In the genomic region with DNA sequence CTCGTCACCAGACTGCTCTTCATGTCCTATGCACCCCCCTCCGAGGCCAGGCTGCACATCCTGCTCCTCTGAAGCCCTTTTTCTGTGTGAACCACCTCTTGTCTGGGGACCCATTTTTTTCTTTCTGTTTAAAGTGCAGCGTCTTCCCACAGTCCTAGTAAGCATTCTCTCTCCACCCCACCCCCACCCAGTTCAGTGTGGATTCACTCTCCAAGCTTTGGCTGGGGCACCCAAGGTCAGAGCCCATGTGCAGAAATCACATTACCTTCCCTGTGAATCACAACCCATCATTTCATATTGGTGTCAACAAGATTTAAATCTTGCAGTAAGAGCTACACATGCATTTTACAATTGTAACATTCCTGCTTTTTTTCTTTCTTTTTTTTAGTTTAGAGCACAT, we compare ENCODE assay signal across 14 cellular contexts. TPM values are rescaled to one million over a fixed set of nuclear protein-coding genes. Genes with fewer than 3 reads are reported as not detected.
DNase-seq lines count a peak whose midpoint lies in the region; TF ChIP-seq lines count a peak whose summit lies in the region.
"Had no signal": no experiment of that assay in that cellular context is flagged by ENCODE, and none has a peak within 500 bp of the region (broad histone marks: within the 10 kb centered on the region; RNA-seq: fewer than 3 reads in every experiment).

No MANE protein-coding gene starts in this region.

- peaks cover 8% of the 10 kb centered on the region for H3K27me3 ChIP-seq in fibroblast of lung (ENCODE audit: control insufficient read depth, insufficient read depth, low read length)
- no peaks in the 10 kb centered on the region for H3K27me3 ChIP-seq in spleen (replicated peaks in 1 of 7)

- no peak overlapping the region for H2AFZ ChIP-seq in fibroblast of lung (ENCODE audit: low read length)

- POLR2A ChIA-PET in activated CD4-positive, alpha-beta memory T cell treated with anti-CD3 and anti-CD28 coated beads, Interleukin-2, amount 10 ng/mL, durations not matched to agents 7 days and 5 days (lab: Charles Lee): no interaction called here

- no peaks in the 10 kb centered on the region for H3K36me3 ChIP-seq in fibroblast of lung (ENCODE audit: control insufficient read depth, insufficient read depth, low read length)
- no peaks in the 10 kb centered on the region for H3K36me3 ChIP-seq in spleen

- H3K4me1 ChIP-seq in fibroblast of lung (ENCODE audit: control insufficient read depth, extremely low read depth, insufficient read depth, low read length) (peaks cover 2% of the 10 kb centered on the region), spleen (no peaks in the 10 kb centered on the region)

- H3K9me3 Mint-ChIP-seq in nephron (peaks cover 5% of the 10 kb centered on the region), type B pancreatic cell (peaks cover 2% of the 10 kb centered on the region)
- no peaks in the 10 kb centered on the region for H3K9me3 Mint-ChIP-seq in activated CD4-positive, alpha-beta memory T cell treated with anti-CD3 and anti-CD28 coated beads, Interleukin-2, amount 10 ng/mL, durations not matched to agents 7 days and 5 days

- no peak for TF ChIP-seq POLR2A in spleen (IDR thresholded peaks at IDR 0.05)

- WGBS in spleen, 5 donors: 52 to 71% (median 58%) methylated on average over 3 of the region's 3 CpGs

- H3K27ac ChIP-seq in fibroblast of lung (ENCODE audit: insufficient read depth, low read length) (no peak overlapping the region), spleen (peak overlapping the region in 1 of 8 donors; percentile 8)
- H3K27ac ChIP-seq: VCaP had no signal

- no peak overlapping the region for H3K4me3 ChIP-seq in fibroblast of lung (replicated peaks in 1 of 4; ENCODE audit: control extremely low read depth in 1 of 4, insufficient read depth in 1 of 4, low read depth in 3 of 4, low read length in 4 of 4)
- no peak overlapping the region for H3K4me3 ChIP-seq in spleen

- peaks cover 3% of the 10 kb centered on the region for H3K36me3 Mint-ChIP-seq in nephron (ENCODE audit: low read depth)
- H3K36me3 Mint-ChIP-seq in type B pancreatic cell: no peaks in the 10 kb centered on the region
- H3K36me3 Mint-ChIP-seq in activated CD4-positive, alpha-beta memory T cell treated with anti-CD3 and anti-CD28 coated beads, Interleukin-2, amount 10 ng/mL, durations not matched to agents 7 days and 5 days (ENCODE audit: low read depth): no peaks in the 10 kb centered on the region
- H3K36me3 Mint-ChIP-seq: activated naive CD8-positive, alpha-beta T cell treated with anti-CD3 and anti-CD28 coated beads, Interleukin-2, amount 10 ng/mL, durations not matched to agents 7 days and 5 days had no signal

- H3K4me2 ChIP-seq in fibroblast of lung (ENCODE audit: extremely low read depth, insufficient read depth, low read length): no peak overlapping the region

- H4K20me1 ChIP-seq in fibroblast of lung (ENCODE audit: control insufficient read depth, extremely low read depth, insufficient read depth, low read length): no peaks in the 10 kb centered on the region

- H3K4me1 Mint-ChIP-seq in nephron (peaks cover 62% of the 10 kb centered on the region), type B pancreatic cell (ENCODE audit: unreplicated experiment) (peaks cover 37% of the 10 kb centered on the region)
- no peaks in the 10 kb centered on the region for H3K4me1 Mint-ChIP-seq in activated CD4-positive, alpha-beta memory T cell treated with anti-CD3 and anti-CD28 coated beads, Interleukin-2, amount 10 ng/mL, durations not matched to agents 7 days and 5 days
- H3K4me1 Mint-ChIP-seq: activated naive CD8-positive, alpha-beta T cell treated with anti-CD3 and anti-CD28 coated beads, Interleukin-2, amount 10 ng/mL, durations not matched to agents 7 days and 5 days had no signal

- H3K4me3 Mint-ChIP-seq in nephron (peak overlapping the region; percentile 19 to 50 (median 47)), type B pancreatic cell (peak overlapping the region; percentile 15)
- no peak overlapping the region for H3K4me3 Mint-ChIP-seq in activated CD4-positive, alpha-beta memory T cell treated with anti-CD3 and anti-CD28 coated beads, Interleukin-2, amount 10 ng/mL, durations not matched to agents 7 days and 5 days
- H3K4me3 Mint-ChIP-seq: activated naive CD8-positive, alpha-beta T cell treated with anti-CD3 and anti-CD28 coated beads, Interleukin-2, amount 10 ng/mL, durations not matched to agents 7 days and 5 days had no signal

- intact Hi-C loops in spleen (cut with DNase I; ENCODE audit: low total_unique reads): no loop called here

- no peaks in the 10 kb centered on the region for H3K9me3 ChIP-seq in fibroblast of lung (ENCODE audit: control insufficient read depth, insufficient read depth, low read depth, low read length)
- no peaks in the 10 kb centered on the region for H3K9me3 ChIP-seq in spleen

- peak overlapping the region; percentile 88 to 97 (median 95) for H3K27ac Mint-ChIP-seq in nephron
- peak overlapping the region; percentile 36 for H3K27ac Mint-ChIP-seq in type B pancreatic cell
- H3K27ac Mint-ChIP-seq in activated CD4-positive, alpha-beta memory T cell treated with anti-CD3 and anti-CD28 coated beads, Interleukin-2, amount 10 ng/mL, durations not matched to agents 7 days and 5 days: no peak overlapping the region
- H3K27ac Mint-ChIP-seq: activated naive CD8-positive, alpha-beta T cell treated with anti-CD3 and anti-CD28 coated beads, Interleukin-2, amount 10 ng/mL, durations not matched to agents 7 days and 5 days had no signal

- CTCF ChIA-PET in activated CD4-positive, alpha-beta memory T cell treated with anti-CD3 and anti-CD28 coated beads, Interleukin-2, amount 10 ng/mL, durations not matched to agents 7 days and 5 days (lab: Charles Lee): interaction anchor here (0.6 to 0.8 kb wide), 2 partner anchors 134 to 326 kb away, joined by 3 read pairs; no protein-coding TSS in a partner anchor

- TF ChIP-seq CTCF in fibroblast of lung (conservative IDR thresholded peaks at IDR 0.05 in 1 of 2, IDR thresholded peaks at IDR 0.05 in 1 of 2; ENCODE audit: low read depth in 1 of 2, low read length in 2 of 2): no peak
- TF ChIP-seq CTCF in nephron (IDR thresholded peaks at IDR 0.05; ENCODE audit: unreplicated experiment in 3 of 3): no peak
- no peak for TF ChIP-seq CTCF in type B pancreatic cell (conservative IDR thresholded peaks at IDR 0.05)
- no peak for TF ChIP-seq CTCF in spleen (IDR thresholded peaks at IDR 0.05 in 8 of 11, conservative IDR thresholded peaks at IDR 0.05 in 3 of 11)

- DNase-seq in M059J (ENCODE audit: low read depth): peak; percentile 64
- peak; percentile 61 to 67 for DNase-seq in fibroblast of lung (ENCODE audit: low read depth in 2 of 2)
- no peak for DNase-seq in type B pancreatic cell (ENCODE audit: extremely low spot score, unreplicated experiment)
- DNase-seq in activated CD4-positive, alpha-beta memory T cell treated with anti-CD3 and anti-CD28 coated beads, Interleukin-2, amount 10 ng/mL, durations not matched to agents 7 days and 5 days: no peak
- no peak for DNase-seq in spleen
- DNase-seq in midbrain (lab: John Stamatoyannopoulos, UW): no peak
- DNase-seq: activated naive CD8-positive, alpha-beta T cell treated with anti-CD3 and anti-CD28 coated beads, Interleukin-2, amount 10 ng/mL, durations not matched to agents 7 days and 5 days; DMS 273 treated with DMSO at 0.1 percent for 48 hours; mammary epithelial cell; NCI-H1436 treated with DMSO at 0.1 percent for 48 hours; NCI-H748 treated with DMSO at 0.1 percent for 48 hours; SHP77 treated with DMSO at 0.1 percent for 48 hours had no signal

- H3K9ac ChIP-seq in fibroblast of lung (ENCODE audit: insufficient read depth, low read length): no peak overlapping the region

- H3K27me3 Mint-ChIP-seq in nephron (ENCODE audit: low read depth) (peaks cover 3% of the 10 kb centered on the region), type B pancreatic cell (peaks cover 3% of the 10 kb centered on the region)
- peaks cover 39% of the 10 kb centered on the region for H3K27me3 Mint-ChIP-seq in activated CD4-positive, alpha-beta memory T cell treated with anti-CD3 and anti-CD28 coated beads, Interleukin-2, amount 10 ng/mL, durations not matched to agents 7 days and 5 days

- no peaks in the 10 kb centered on the region for H3K79me2 ChIP-seq in fibroblast of lung (ENCODE audit: control insufficient read depth, insufficient read depth, low read length)

RNA-seq across cellular contexts. Expression of gene PKDCC, which starts 26.3 kb away (rescaled TPM):
- 4.1 and 5.4 TPM in 2 replicates for total RNA-seq in M059J (2014; rRNA removed; shearing (Covaris generic))
- total RNA-seq in fibroblast of lung (63.9 and 70.1 TPM in 2 replicates), type B pancreatic cell (ENCODE audit: low replicate concordance) (81.8 and 158 TPM in 2 replicates), spleen (10 to 100 TPM; 41.0 to 81.9 (median 51.7) TPM)
- polyA plus RNA-seq in fibroblast of lung (48.4 and 70.3 TPM in 2 replicates), spleen (10 to 100 TPM; 19.8 to 44.0 (median 31.8) TPM)
- polyA plus RNA-seq in fibroblast of lung (2012): 31.1 and 43.1 TPM in 2 replicates
- 51.4 and 159 TPM in 2 replicates for polyA minus RNA-seq in fibroblast of lung (ENCODE audit: low replicate concordance)
- not detected for total RNA-seq in activated CD4-positive, alpha-beta memory T cell treated with anti-CD3 and anti-CD28 coated beads, Interleukin-2, amount 10 ng/mL, durations not matched to agents 7 days and 5 days
- total RNA-seq: activated naive CD8-positive, alpha-beta T cell treated with anti-CD3 and anti-CD28 coated beads, Interleukin-2, amount 10 ng/mL, durations not matched to agents 7 days and 5 days had no signal
- polyA plus RNA-seq: mammary epithelial cell had no signal

Comparison
In these comparisons a context has a peak if more than half of its experiments do, and no peak if none do; other contexts are left out.
1. DNase-seq: peak in M059J (single experiment) and fibroblast of lung (2 of 2); none in type B pancreatic cell (single experiment), activated CD4-positive, alpha-beta memory T cell treated with anti-CD3 and anti-CD28 coated beads, Interleukin-2, amount 10 ng/mL, durations not matched to agents 7 days and 5 days (single experiment), spleen (single experiment) and midbrain (single experiment).